Comparison of ENCODE assay signal across 2 cellular contexts in the genomic region with DNA sequence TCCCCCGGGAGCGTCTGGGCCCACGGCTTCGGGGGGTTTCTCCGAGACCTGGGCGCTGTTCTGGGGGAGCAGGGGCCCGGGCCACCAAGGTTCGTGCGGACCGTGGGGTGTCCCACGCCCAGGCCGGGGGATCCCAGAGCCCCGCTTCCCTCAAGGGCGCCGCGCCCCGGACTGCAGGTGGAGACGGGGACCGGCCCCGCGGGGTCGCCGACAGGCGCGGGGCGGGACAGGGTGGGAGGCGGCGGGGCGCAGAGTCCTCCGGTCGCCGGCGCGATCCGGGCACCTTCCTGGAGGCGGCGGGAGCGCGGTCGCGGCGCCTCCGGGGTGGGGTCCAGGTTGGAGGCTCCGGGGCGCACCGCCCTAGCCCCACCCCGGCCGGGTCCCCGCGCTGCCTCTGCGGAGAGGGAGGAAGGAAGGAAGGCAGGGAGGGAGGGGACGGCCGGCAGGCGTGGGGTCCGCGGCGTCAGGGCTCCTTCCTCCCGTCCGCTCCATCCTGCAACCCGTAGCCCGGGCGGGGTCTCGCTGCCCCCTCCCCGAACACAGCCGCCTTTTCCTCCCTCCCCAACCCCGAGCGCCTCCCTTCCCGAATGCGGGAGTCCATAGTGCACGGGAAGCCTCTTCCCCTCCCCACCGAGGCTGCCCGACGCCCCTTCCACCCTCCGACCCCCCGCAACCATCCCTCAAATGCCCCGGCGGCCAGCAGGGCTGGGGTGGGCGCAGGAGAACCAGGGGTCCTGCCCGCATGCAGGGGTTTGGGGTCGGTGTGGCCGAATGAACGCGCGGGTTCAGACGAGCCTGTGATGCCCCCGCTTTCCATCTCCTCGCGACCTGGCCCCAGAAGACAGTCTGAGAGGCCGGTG.
TF ChIP-seq lines count a peak whose summit lies in the region.

No MANE protein-coding gene starts in this region.

TF ChIP-seq in SK-N-SH, 30 proteins besides CTCF, POLR2A, EP300 and RAD21:
- TF ChIP-seq NRF1 (IDR thresholded peaks at IDR 0.05; ENCODE audit: low read depth, low read length), result no peak
- TF ChIP-seq FOSL2 (IDR thresholded peaks at IDR 0.05; ENCODE audit: borderline replicate concordance, low read depth), result no peak
- TF ChIP-seq MEF2A (IDR thresholded peaks at IDR 0.05; ENCODE audit: borderline replicate concordance, low read depth), result no peak
- TF ChIP-seq, protein P1, sequence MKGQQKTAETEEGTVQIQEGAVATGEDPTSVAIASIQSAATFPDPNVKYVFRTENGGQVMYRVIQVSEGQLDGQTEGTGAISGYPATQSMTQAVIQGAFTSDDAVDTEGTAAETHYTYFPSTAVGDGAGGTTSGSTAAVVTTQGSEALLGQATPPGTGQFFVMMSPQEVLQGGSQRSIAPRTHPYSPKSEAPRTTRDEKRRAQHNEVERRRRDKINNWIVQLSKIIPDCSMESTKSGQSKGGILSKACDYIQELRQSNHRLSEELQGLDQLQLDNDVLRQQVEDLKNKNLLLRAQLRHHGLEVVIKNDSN (IDR thresholded peaks at IDR 0.05; ENCODE audit: borderline replicate concordance, low read depth), result no peak
- no peak for TF ChIP-seq JUND (IDR thresholded peaks at IDR 0.05)
- no peak for TF ChIP-seq FOXJ3 (CRISPR knock-in tag; IDR thresholded peaks at IDR 0.05)
- TF ChIP-seq SIN3A (IDR thresholded peaks at IDR 0.05; ENCODE audit: borderline replicate concordance, low read depth, low read length), result no peak
- TF ChIP-seq TCF12 (IDR thresholded peaks at IDR 0.05), result no peak
- no peak for TF ChIP-seq YY1 (IDR thresholded peaks at IDR 0.05; ENCODE audit: low read depth)

TF ChIP-seq in SK-N-SH treated with all-trans-retinoic acid at 6 μM for 48 hours, 23 proteins besides CTCF, POLR2A, EP300 and RAD21:
- TF ChIP-seq BACH2 (CRISPR knock-in tag; IDR thresholded peaks at IDR 0.05; ENCODE audit: borderline replicate concordance) (no peak), ZC3H10 (CRISPR knock-in tag; IDR thresholded peaks at IDR 0.05) (no peak), ARNTL (CRISPR knock-in tag; IDR thresholded peaks at IDR 0.05; ENCODE audit: borderline replicate concordance, low read depth) (no peak), ISL1 (CRISPR knock-in tag; IDR thresholded peaks at IDR 0.05) (no peak), TOX (CRISPR knock-in tag; IDR thresholded peaks at IDR 0.05; ENCODE audit: borderline replicate concordance) (no peak), CSDC2 (CRISPR knock-in tag; IDR thresholded peaks at IDR 0.05) (no peak), GLIS3 (CRISPR knock-in tag; IDR thresholded peaks at IDR 0.05) (no peak)
- TF ChIP-seq, protein P2, sequence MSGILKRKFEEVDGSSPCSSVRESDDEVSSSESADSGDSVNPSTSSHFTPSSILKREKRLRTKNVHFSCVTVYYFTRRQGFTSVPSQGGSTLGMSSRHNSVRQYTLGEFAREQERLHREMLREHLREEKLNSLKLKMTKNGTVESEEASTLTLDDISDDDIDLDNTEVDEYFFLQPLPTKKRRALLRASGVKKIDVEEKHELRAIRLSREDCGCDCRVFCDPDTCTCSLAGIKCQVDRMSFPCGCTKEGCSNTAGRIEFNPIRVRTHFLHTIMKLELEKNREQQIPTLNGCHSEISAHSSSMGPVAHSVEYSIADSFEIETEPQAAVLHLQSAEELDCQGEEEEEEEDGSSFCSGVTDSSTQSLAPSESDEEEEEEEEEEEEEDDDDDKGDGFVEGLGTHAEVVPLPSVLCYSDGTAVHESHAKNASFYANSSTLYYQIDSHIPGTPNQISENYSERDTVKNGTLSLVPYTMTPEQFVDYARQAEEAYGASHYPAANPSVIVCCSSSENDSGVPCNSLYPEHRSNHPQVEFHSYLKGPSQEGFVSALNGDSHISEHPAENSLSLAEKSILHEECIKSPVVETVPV (CRISPR knock-in tag; IDR thresholded peaks at IDR 0.05), result no peak
